24 cellular contexts compared by ENCODE assay signal in genomic region chr12:74317741-74318140, GRCh38.
"Had no signal": no experiment of that assay in that cellular context is flagged by ENCODE, and none has a peak within 500 bp of the region (broad histone marks: within the 10 kb centered on the region; RNA-seq: fewer than 3 reads in every experiment).

No MANE protein-coding gene starts in this region.

- H3K4me3 Mint-ChIP-seq: dendritic cell treated with granulocyte-macrophage colony-stimulating factor and Interleukin-4, amounts not matched to agents 40 ng/mL and 50 ng/mL, for 4 days; immature natural killer cell; naive thymus-derived CD8-positive, alpha-beta T cell; neural crest cell; stimulated activated memory B cell treated with anti-CD40 and anti-IgM and Interleukin-4, amounts not matched to agents 10 μg/mL and 1 μg/mL and 100 μg/mL, for 72 hours; stimulated activated naive CD8-positive, alpha-beta T cell treated with anti-CD3 and anti-CD28 coated beads, Interleukin-15, Interleukin-2, amounts not matched to agents 100 ng/mL and 50 ng/mL, for 24 hours had no signal

- H3K4me3 ChIP-seq: colonic mucosa, esophagus muscularis mucosa, heart right ventricle, lower lobe of right lung, pancreas, skin epidermis, spleen, suprapubic skin, transverse colon, upper lobe of right lung, uterus had no signal

- H3K36me3 Mint-ChIP-seq: immature natural killer cell; naive thymus-derived CD8-positive, alpha-beta T cell; stimulated activated memory B cell treated with anti-CD40 and anti-IgM and Interleukin-4, amounts not matched to agents 10 μg/mL and 1 μg/mL and 100 μg/mL, for 72 hours had no signal

- H3K27me3 ChIP-seq: colonic mucosa, esophagus muscularis mucosa, heart right ventricle, neutrophil, pancreas, spleen, suprapubic skin, transverse colon, upper lobe of right lung, uterus had no signal

- DNase-seq: colonic mucosa; effector memory CD4-positive, alpha-beta T cell; foreskin melanocyte; glutamatergic neuron; immature natural killer cell; kidney glomerular epithelial cell; left colon; lower lobe of right lung; naive thymus-derived CD8-positive, alpha-beta T cell; spleen; stimulated activated CD4-positive, alpha-beta T cell treated with anti-CD3 and anti-CD28 coated beads, Interleukin-4, amount 100 ng/mL, for 4 hours; transverse colon; upper lobe of right lung had no signal

- H3K36me3 ChIP-seq: colonic mucosa, esophagus muscularis mucosa, heart right ventricle, lower lobe of right lung, neutrophil, pancreas, spleen, suprapubic skin, transverse colon, upper lobe of right lung, uterus had no signal

- H3K4me1 Mint-ChIP-seq: immature natural killer cell; naive thymus-derived CD8-positive, alpha-beta T cell; neural crest cell; stimulated activated memory B cell treated with anti-CD40 and anti-IgM and Interleukin-4, amounts not matched to agents 10 μg/mL and 1 μg/mL and 100 μg/mL, for 72 hours had no signal

- H3K27ac ChIP-seq: colonic mucosa, esophagus muscularis mucosa, heart right ventricle, lower lobe of right lung, neutrophil, pancreas, skin epidermis, spleen, suprapubic skin, transverse colon, upper lobe of right lung, uterus had no signal

- H3K27me3 Mint-ChIP-seq: dendritic cell treated with granulocyte-macrophage colony-stimulating factor and Interleukin-4, amounts not matched to agents 40 ng/mL and 50 ng/mL, for 4 days; stimulated activated memory B cell treated with anti-CD40 and anti-IgM and Interleukin-4, amounts not matched to agents 10 μg/mL and 1 μg/mL and 100 μg/mL, for 72 hours; stimulated activated naive CD8-positive, alpha-beta T cell treated with anti-CD3 and anti-CD28 coated beads, Interleukin-15, Interleukin-2, amounts not matched to agents 100 ng/mL and 50 ng/mL, for 24 hours had no signal

- H3K9me3 Mint-ChIP-seq: dendritic cell treated with granulocyte-macrophage colony-stimulating factor and Interleukin-4, amounts not matched to agents 40 ng/mL and 50 ng/mL, for 4 days; immature natural killer cell; neural crest cell; stimulated activated memory B cell treated with anti-CD40 and anti-IgM and Interleukin-4, amounts not matched to agents 10 μg/mL and 1 μg/mL and 100 μg/mL, for 72 hours; stimulated activated naive CD8-positive, alpha-beta T cell treated with anti-CD3 and anti-CD28 coated beads, Interleukin-15, Interleukin-2, amounts not matched to agents 100 ng/mL and 50 ng/mL, for 24 hours had no signal

- H3K4me1 ChIP-seq: colonic mucosa, esophagus muscularis mucosa, heart right ventricle, lower lobe of right lung, spleen, suprapubic skin, transverse colon, upper lobe of right lung, uterus had no signal

- H3K27ac Mint-ChIP-seq: dendritic cell treated with granulocyte-macrophage colony-stimulating factor and Interleukin-4, amounts not matched to agents 40 ng/mL and 50 ng/mL, for 4 days; immature natural killer cell; naive thymus-derived CD8-positive, alpha-beta T cell; stimulated activated memory B cell treated with anti-CD40 and anti-IgM and Interleukin-4, amounts not matched to agents 10 μg/mL and 1 μg/mL and 100 μg/mL, for 72 hours; stimulated activated naive CD8-positive, alpha-beta T cell treated with anti-CD3 and anti-CD28 coated beads, Interleukin-15, Interleukin-2, amounts not matched to agents 100 ng/mL and 50 ng/mL, for 24 hours had no signal

- H3K9me3 ChIP-seq: colonic mucosa, esophagus muscularis mucosa, heart right ventricle, lower lobe of right lung, neutrophil, pancreas, spleen, suprapubic skin, transverse colon, upper lobe of right lung, uterus had no signal
